ENCODE assay signal across 1 cellular context in genomic region chr5:176730815-176731475, GRCh38.
TF ChIP-seq lines count a peak whose summit lies in the region.

No MANE protein-coding gene starts in this region.

TF ChIP-seq in GM12878, 131 proteins besides CTCF, POLR2A, EP300 and RAD21 (continued from another document):
- no peak for TF ChIP-seq REST (IDR thresholded peaks at IDR 0.05; ENCODE audit: low read depth, low read length)
- TF ChIP-seq CBX5 (IDR thresholded peaks at IDR 0.05; ENCODE audit: low read depth): no peak
- TF ChIP-seq TBL1XR1 (IDR thresholded peaks at IDR 0.05; ENCODE audit: low read depth, low read length): no peak
